In the genomic region with DNA sequence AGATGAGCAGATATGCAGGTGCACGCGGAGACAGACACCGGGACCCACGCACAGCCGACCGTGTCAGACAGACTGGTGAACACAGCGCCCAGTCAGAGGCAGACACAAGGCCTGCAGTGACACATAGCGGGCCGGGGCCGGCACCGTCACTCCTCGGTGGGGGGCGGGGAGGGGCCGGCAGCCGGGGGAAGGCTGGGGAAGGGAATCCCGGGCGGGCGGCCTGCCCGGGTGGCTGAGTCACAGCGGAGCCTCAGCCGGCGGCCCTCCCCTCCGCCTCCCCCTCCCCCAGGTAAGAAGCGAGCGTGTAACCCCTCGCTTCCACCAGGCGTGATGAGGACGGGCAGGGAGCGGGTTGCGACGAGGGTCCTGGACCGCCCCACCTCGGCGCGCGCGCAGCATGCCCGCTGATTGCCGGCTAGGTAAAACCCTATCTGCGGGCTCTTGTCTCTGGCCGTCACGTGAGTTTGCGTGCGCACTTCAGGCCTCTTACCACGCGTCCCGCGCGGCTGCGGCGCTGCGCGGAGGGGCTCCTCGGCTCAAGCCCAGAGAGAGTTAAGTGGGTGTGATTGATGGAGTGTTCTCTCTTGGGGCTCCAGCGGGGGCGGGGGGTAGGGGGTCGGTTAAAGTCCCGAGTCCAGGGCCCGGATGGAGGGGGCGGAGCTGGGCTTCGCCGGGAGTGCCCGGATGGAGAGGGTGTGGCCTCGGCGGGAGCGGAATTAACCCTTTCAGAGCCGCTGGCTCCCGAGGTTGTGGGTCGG, we compare ENCODE assay signal across 8 cellular contexts. TPM values are rescaled to one million over a fixed set of nuclear protein-coding genes. Genes with fewer than 3 reads are reported as not detected.
DNase-seq lines count a peak whose midpoint lies in the region; TF ChIP-seq lines count a peak whose summit lies in the region.

No MANE protein-coding gene starts in this region.

- peaks cover 29% of the 10 kb centered on the region for H3K27me3 ChIP-seq in HUES64 (ENCODE audit: insufficient read depth, low read length)
- H3K27me3 ChIP-seq in OCI-LY1 (ENCODE audit: insufficient read depth, low read length), result no peaks in the 10 kb centered on the region
- H3K27me3 ChIP-seq in mucosa of stomach (ENCODE audit: control insufficient read depth, insufficient read depth, low read length), result no peaks in the 10 kb centered on the region

- H3K27ac ChIP-seq in HUES64 (ENCODE audit: low read depth, low read length) (peak overlapping the region; percentile 86), OCI-LY1 (ENCODE audit: low read depth, low read length, poor library complexity, severe bottlenecking) (peak overlapping the region; percentile 97)

- in situ Hi-C loops in GM18951 (cut with MboI; ENCODE audit: low sequenced_read_pairs, unreplicated experiment), result no loop called here

- H3K4me2 ChIP-seq in OCI-LY1 (ENCODE audit: low read length), result peak overlapping the region; percentile 95

- WGBS in HUES64, result under 1% methylated on average over 69 of the region's 69 CpGs

- peaks cover 24% of the 10 kb centered on the region for H3K4me1 ChIP-seq in HUES64 (ENCODE audit: insufficient read depth, low read length)
- H3K4me1 ChIP-seq in OCI-LY1 (ENCODE audit: insufficient read depth, low read length, severe bottlenecking), result peaks cover 58% of the 10 kb centered on the region
- peaks cover 41% of the 10 kb centered on the region for H3K4me1 ChIP-seq in mucosa of stomach (ENCODE audit: control insufficient read depth, insufficient read depth, low read length)

- no peaks in the 10 kb centered on the region for H3K9me2 ChIP-seq in OCI-LY1 (ENCODE audit: low read depth, low read length)

- DNase-seq in AG08396 (ENCODE audit: low spot score) (peak; percentile 91), activated T-cell treated with anti-CD3 and anti-CD28 coated beads for 48 hours (ENCODE audit: low read depth) (peak; percentile 92), erythroblast (lab: John Stamatoyannopoulos, UW) (peak; percentile 90 to 94)
- DNase-seq in stimulated activated CD8-positive, alpha-beta memory T cell treated with anti-CD3 and anti-CD28 coated beads, Interleukin-7, amount 100 ng/mL, for 1 hour (ENCODE audit: low read depth in 2 of 2), result peak; percentile 88

- no peaks in the 10 kb centered on the region for H3K79me2 ChIP-seq in OCI-LY1 (ENCODE audit: insufficient read depth, low read length)

- H2AFZ ChIP-seq in OCI-LY1 (ENCODE audit: low read length), result no peak overlapping the region

- H3K9ac ChIP-seq in HUES64 (ENCODE audit: low read depth, low read length) (peak overlapping the region; percentile 81), OCI-LY1 (ENCODE audit: low read length) (peak overlapping the region; percentile 97), mucosa of stomach (ENCODE audit: low read length) (peak overlapping the region; percentile 96)

- H3K4me3 ChIP-seq in HUES64 (ENCODE audit: low read length) (peak overlapping the region; percentile 80), OCI-LY1 (ENCODE audit: low read depth, low read length, poor library complexity, severe bottlenecking) (peak overlapping the region; percentile 88), mucosa of stomach (ENCODE audit: low read length) (peak overlapping the region; percentile 48)

- peak; percentile 32; the same call in 1 of the 2 replicates for TF ChIP-seq CTCF in OCI-LY1 (IDR thresholded peaks at IDR 0.05; ENCODE audit: low read length)

- no peaks in the 10 kb centered on the region for H3K9me3 ChIP-seq in HUES64 (ENCODE audit: insufficient read depth, low read depth, low read length)
- no peaks in the 10 kb centered on the region for H3K9me3 ChIP-seq in OCI-LY1 (ENCODE audit: low read length)
- no peaks in the 10 kb centered on the region for H3K9me3 ChIP-seq in mucosa of stomach (ENCODE audit: control insufficient read depth, low read length)

- TF ChIP-seq POLR2A in GM18951 (IDR thresholded peaks at IDR 0.05; ENCODE audit: extremely low read depth, insufficient read depth, insufficient read length), result peak; percentile 16
- TF ChIP-seq POLR2A in erythroblast (IDR thresholded peaks at IDR 0.05; ENCODE audit: low read length), result peak; percentile 5

- H3K36me3 ChIP-seq in HUES64 (ENCODE audit: insufficient read depth, low read length) (peaks cover 3% of the 10 kb centered on the region; the same call in 1 of the 2 replicates), OCI-LY1 (ENCODE audit: insufficient read depth, low read length) (peaks cover 13% of the 10 kb centered on the region; the same call in 1 of the 2 replicates), mucosa of stomach (ENCODE audit: control insufficient read depth, insufficient read depth, low read length) (no peaks in the 10 kb centered on the region)

- H4K20me1 ChIP-seq in OCI-LY1 (ENCODE audit: insufficient read depth, low read length), result no peaks in the 10 kb centered on the region

- H3F3A ChIP-seq in OCI-LY1 (ENCODE audit: insufficient read depth, low read length), result peaks cover 10% of the 10 kb centered on the region; the same call in 1 of the 2 replicates

RNA-seq across cellular contexts. Expression of gene KDM6B, which starts 7.8 kb away (rescaled TPM):
- polyA plus RNA-seq in HUES64 (2013, experiment 1 of 2), result 9.3 TPM
- 10.8 TPM for polyA plus RNA-seq in HUES64 (2013, experiment 2 of 2)

RNA-seq across cellular contexts. Expression of gene TMEM88, which starts 13.1 kb away (rescaled TPM):
- polyA plus RNA-seq in HUES64 (2013, experiment 1 of 2), result 11.1 TPM
- 13.9 TPM for polyA plus RNA-seq in HUES64 (2013, experiment 2 of 2)

RNA-seq across cellular contexts. Expression of gene NAA38, which starts 15.6 kb away (rescaled TPM):
- polyA plus RNA-seq in HUES64 (2013, experiment 1 of 2), result 49.8 TPM
- 47.3 TPM for polyA plus RNA-seq in HUES64 (2013, experiment 2 of 2)

RNA-seq across cellular contexts. Expression of gene CYB5D1, which starts 16.0 kb away (rescaled TPM):
- polyA plus RNA-seq in HUES64 (2013, experiment 1 of 2), result 12.3 TPM
- polyA plus RNA-seq in HUES64 (2013, experiment 2 of 2), result 8.8 TPM

RNA-seq across cellular contexts. Expression of gene CHD3, which starts 46.8 kb away (rescaled TPM):
- 23.9 TPM for polyA plus RNA-seq in HUES64 (2013, experiment 1 of 2)
- 24.9 TPM for polyA plus RNA-seq in HUES64 (2013, experiment 2 of 2)

Comparison
In these comparisons a context has a peak if more than half of its experiments do, and no peak if none do; other contexts are left out.
1. Peak in every context shown above with its lines: DNase-seq, H3K4me3 ChIP-seq and H3K27ac ChIP-seq.